ENCODE assay signal across 2 cellular contexts in genomic region chr10:114635797-114636550, GRCh38.
TF ChIP-seq lines count a peak whose summit lies in the region.

No MANE protein-coding gene starts in this region.

TF ChIP-seq in SK-N-SH, 30 proteins besides CTCF, POLR2A, EP300 and RAD21 (continued from another document):
- no peak for TF ChIP-seq REST (IDR thresholded peaks at IDR 0.05; ENCODE audit: low read depth, low read length)
- no peak for TF ChIP-seq TAF1 (IDR thresholded peaks at IDR 0.05; ENCODE audit: borderline replicate concordance, low read depth, low read length)
- no peak for TF ChIP-seq NFIC (IDR thresholded peaks at IDR 0.05; ENCODE audit: borderline replicate concordance)
- TF ChIP-seq IRF3 (IDR thresholded peaks at IDR 0.05; ENCODE audit: low read depth, low read length) = no peak
- no peak for TF ChIP-seq YY1 (IDR thresholded peaks at IDR 0.05; ENCODE audit: low read depth)
- TF ChIP-seq TCF12 (IDR thresholded peaks at IDR 0.05) = no peak
- TF ChIP-seq RCOR1 (IDR thresholded peaks at IDR 0.05; ENCODE audit: low read length) = no peak
- TF ChIP-seq CHD2 (IDR thresholded peaks at IDR 0.05; ENCODE audit: low read length, partially characterized antibody) = no peak

TF ChIP-seq in SK-N-SH treated with all-trans-retinoic acid at 6 μM for 48 hours, 23 proteins besides CTCF, POLR2A, EP300 and RAD21 (continued from another document):
- TF ChIP-seq ESRRG (CRISPR knock-in tag; IDR thresholded peaks at IDR 0.05) (no peak), RARB (CRISPR knock-in tag; IDR thresholded peaks at IDR 0.05) (no peak), GLIS3 (CRISPR knock-in tag; IDR thresholded peaks at IDR 0.05) (no peak), ZNF565 (CRISPR knock-in tag; conservative IDR thresholded peaks at IDR 0.05; ENCODE audit: low read depth) (no peak)
